ENCODE assay signal across 8 cellular contexts in genomic region chr16:1494129-1494640, GRCh38. TPM values are rescaled to one million over a fixed set of nuclear protein-coding genes. Genes with fewer than 3 reads are reported as not detected.
DNase-seq lines count a peak whose midpoint lies in the region; ATAC-seq and TF ChIP-seq lines count a peak whose summit lies in the region.

No MANE protein-coding gene starts in this region.

- TF ChIP-seq EP300 in sigmoid colon (IDR thresholded peaks at IDR 0.05), result no peak

- peak overlapping the region; percentile 68 for H3K4me3 ChIP-seq in CD8-positive, alpha-beta T cell (ENCODE audit: low read depth, low read length)
- H3K4me3 ChIP-seq in right atrium auricular region (peak overlapping the region; percentile 76 to 80), sigmoid colon (peak overlapping the region; percentile 72 to 84 (median 79))

- H3K4me1 Mint-ChIP-seq in CD8-positive, alpha-beta T cell (ENCODE audit: low read depth), result peaks cover 11% of the 10 kb centered on the region
- peaks cover 10% of the 10 kb centered on the region for H3K4me1 Mint-ChIP-seq in activated T-helper 2 cell treated with anti-CD3 and anti-CD28 coated beads, Interferon-gamma antibody, Interleukin-2, Interleukin-4, amounts not matched to agents 10 μg/mL and 5 μg/mL and 100 μg/mL, durations not matched to agents 14 hours and 24 hours and 36 hours (ENCODE audit: low read depth)

- H3K27me3 Mint-ChIP-seq in CD8-positive, alpha-beta T cell (ENCODE audit: low read depth), result no peaks in the 10 kb centered on the region
- H3K27me3 Mint-ChIP-seq in activated T-helper 2 cell treated with anti-CD3 and anti-CD28 coated beads, Interferon-gamma antibody, Interleukin-2, Interleukin-4, amounts not matched to agents 10 μg/mL and 5 μg/mL and 100 μg/mL, durations not matched to agents 14 hours and 24 hours and 36 hours (ENCODE audit: low read depth), result no peaks in the 10 kb centered on the region

- no peak for TF ChIP-seq CTCF in CD8-positive, alpha-beta T cell (IDR thresholded peaks at IDR 0.05)
- TF ChIP-seq CTCF in right atrium auricular region (IDR thresholded peaks at IDR 0.05), result peak in 1 of 2 donors; percentile 74
- peak in 3 of 4 experiments; percentile 11 to 38 (median 38) for TF ChIP-seq CTCF in sigmoid colon (IDR thresholded peaks at IDR 0.05)

- peak overlapping the region; percentile 27 for H3K27ac Mint-ChIP-seq in CD8-positive, alpha-beta T cell
- no peak overlapping the region for H3K27ac Mint-ChIP-seq in activated T-helper 2 cell treated with anti-CD3 and anti-CD28 coated beads, Interferon-gamma antibody, Interleukin-2, Interleukin-4, amounts not matched to agents 10 μg/mL and 5 μg/mL and 100 μg/mL, durations not matched to agents 14 hours and 24 hours and 36 hours

- H3K4me3 Mint-ChIP-seq in CD8-positive, alpha-beta T cell, result peak overlapping the region; percentile 95
- H3K4me3 Mint-ChIP-seq in activated T-helper 2 cell treated with anti-CD3 and anti-CD28 coated beads, Interferon-gamma antibody, Interleukin-2, Interleukin-4, amounts not matched to agents 10 μg/mL and 5 μg/mL and 100 μg/mL, durations not matched to agents 14 hours and 24 hours and 36 hours (ENCODE audit: low read depth), result peak overlapping the region; percentile 87

- H3K4me1 ChIP-seq in CD8-positive, alpha-beta T cell (ENCODE audit: insufficient read depth, low read length), result peaks cover 16% of the 10 kb centered on the region
- H3K4me1 ChIP-seq in right atrium auricular region (peaks cover 0 to 30% of the 10 kb centered on the region in 2 donors), sigmoid colon (peaks cover 0 to 30% (median 25%) of the 10 kb centered on the region in 4 donors)

- 30 to 50% methylated on average over 25 of the region's 25 CpGs for WGBS in sigmoid colon, 2 donors

- intact Hi-C loops in CD8-positive, alpha-beta T cell (cut with DNase I, micrococcal nuclease), result loop anchor here in 1 of 2 experiments (5.0 to 10.0 kb wide), 2 partner anchors 119 to 773 kb away; partner anchors contain the start of gene RNPS1
- intact Hi-C loops in activated T-helper 2 cell treated with anti-CD3 and anti-CD28 coated beads, Interferon-gamma antibody, Interleukin-2, Interleukin-4, amounts not matched to agents 10 μg/mL and 5 μg/mL and 100 μg/mL, durations not matched to agents 14 hours and 24 hours and 36 hours (cut with micrococcal nuclease), result loop anchor here (5.0 kb wide), 1 partner anchor 48 kb away; no protein-coding TSS in a partner anchor
- intact Hi-C loops in sigmoid colon (cut with DNase I), result loop anchor here (5.0 kb wide), 1 partner anchor 118 kb away; the partner anchor contains the start of genes CRAMP1 and IFT140

- H3K27ac ChIP-seq in CD8-positive, alpha-beta T cell (ENCODE audit: low read depth, low read length), result no peak overlapping the region
- H3K27ac ChIP-seq in right atrium auricular region, result peak overlapping the region; percentile 92 to 95
- H3K27ac ChIP-seq in sigmoid colon, result peak overlapping the region; percentile 87 to 93 (median 88)

- CTCF ChIA-PET in CD8-positive, alpha-beta T cell (lab: Charles Lee), result no interaction called here

- H3K27me3 ChIP-seq in CD8-positive, alpha-beta T cell (ENCODE audit: insufficient read depth, low read length), result no peaks in the 10 kb centered on the region
- no peaks in the 10 kb centered on the region for H3K27me3 ChIP-seq in right atrium auricular region
- no peaks in the 10 kb centered on the region for H3K27me3 ChIP-seq in sigmoid colon

- TF ChIP-seq POLR2A in sigmoid colon (IDR thresholded peaks at IDR 0.05), result no peak

- DNase-seq in CD8-positive, alpha-beta T cell, result no peak
- DNase-seq in HT-29 (ENCODE audit: low spot score) (peak; percentile 65), right atrium auricular region (ENCODE audit: low spot score) (peak; percentile 66), sigmoid colon (peak; percentile 81), NCI-H446 treated with DMSO at 0.1 percent for 48 hours (lab: John Stamatoyannopoulos, UW) (no peak)
- no peak for DNase-seq in activated T-helper 2 cell treated with anti-CD3 and anti-CD28 coated beads, Interferon-gamma antibody, Interleukin-2, Interleukin-4, amounts not matched to agents 10 μg/mL and 5 μg/mL and 100 μg/mL, durations not matched to agents 14 hours and 24 hours and 36 hours (ENCODE audit: low spot score)
- no peak for DNase-seq in activated CD4-positive, CD25-positive, alpha-beta regulatory T cell (lab: John Stamatoyannopoulos, UW)

- peaks cover 5% of the 10 kb centered on the region for H3K36me3 ChIP-seq in CD8-positive, alpha-beta T cell (ENCODE audit: insufficient read depth, low read length)
- H3K36me3 ChIP-seq in right atrium auricular region (peaks cover 35% of the 10 kb centered on the region), sigmoid colon (peaks cover 8 to 45% (median 25%) of the 10 kb centered on the region in 4 donors)

- POLR2A ChIA-PET in CD8-positive, alpha-beta T cell (lab: Charles Lee), result interaction anchor here (1.4 kb wide), 1 partner anchor 18 kb away, joined by 3 read pairs; no protein-coding TSS in a partner anchor

- H3K9me3 Mint-ChIP-seq in CD8-positive, alpha-beta T cell, result no peaks in the 10 kb centered on the region
- H3K9me3 Mint-ChIP-seq in activated T-helper 2 cell treated with anti-CD3 and anti-CD28 coated beads, Interferon-gamma antibody, Interleukin-2, Interleukin-4, amounts not matched to agents 10 μg/mL and 5 μg/mL and 100 μg/mL, durations not matched to agents 14 hours and 24 hours and 36 hours, result no peaks in the 10 kb centered on the region

- H3K36me3 Mint-ChIP-seq in CD8-positive, alpha-beta T cell, result peaks cover 25% of the 10 kb centered on the region
- peaks cover 13% of the 10 kb centered on the region for H3K36me3 Mint-ChIP-seq in activated T-helper 2 cell treated with anti-CD3 and anti-CD28 coated beads, Interferon-gamma antibody, Interleukin-2, Interleukin-4, amounts not matched to agents 10 μg/mL and 5 μg/mL and 100 μg/mL, durations not matched to agents 14 hours and 24 hours and 36 hours (ENCODE audit: low read depth)

- no peak for ATAC-seq in CD8-positive, alpha-beta T cell
- ATAC-seq in GM21515 (IDR thresholded peaks at IDR 0.05; ENCODE audit: unreplicated experiment), result no peak

- no peaks in the 10 kb centered on the region for H3K9me3 ChIP-seq in CD8-positive, alpha-beta T cell (ENCODE audit: low read length)
- no peaks in the 10 kb centered on the region for H3K9me3 ChIP-seq in right atrium auricular region
- no peaks in the 10 kb centered on the region for H3K9me3 ChIP-seq in sigmoid colon

RNA-seq across cellular contexts. Expression of gene TELO2, which starts 1.0 kb away (rescaled TPM):
- total RNA-seq in CD8-positive, alpha-beta T cell, result 10 to 100 TPM; 23.0 to 23.6 TPM
- total RNA-seq in HT-29 (2014; rRNA removed; shearing (Covaris generic)), result 72.4 and 77.3 TPM in 2 replicates
- total RNA-seq in activated T-helper 2 cell treated with anti-CD3 and anti-CD28 coated beads, Interferon-gamma antibody, Interleukin-2, Interleukin-4, amounts not matched to agents 10 μg/mL and 5 μg/mL and 100 μg/mL, durations not matched to agents 14 hours and 24 hours and 36 hours, result 72.6 and 74.8 TPM in 2 replicates
- total RNA-seq in right atrium auricular region, result 10 to 100 TPM; 11.3 to 11.5 TPM
- total RNA-seq in sigmoid colon, result 10 to 100 TPM; 12.5 to 31.3 (median 18.1) TPM
- 10 to 100 TPM; 10.4 to 60.3 (median 12.0) TPM for polyA plus RNA-seq in sigmoid colon

RNA-seq across cellular contexts. Expression of gene PTX4, which starts 5.4 kb away (rescaled TPM):
- total RNA-seq in CD8-positive, alpha-beta T cell, result not detected
- 0.15 TPM in 1 of 2 replicates, not detected in the other for total RNA-seq in HT-29 (2014; rRNA removed; shearing (Covaris generic))
- total RNA-seq in activated T-helper 2 cell treated with anti-CD3 and anti-CD28 coated beads, Interferon-gamma antibody, Interleukin-2, Interleukin-4, amounts not matched to agents 10 μg/mL and 5 μg/mL and 100 μg/mL, durations not matched to agents 14 hours and 24 hours and 36 hours, result not detected in 2 replicates
- total RNA-seq in right atrium auricular region, result under 1 TPM in 1 of 2 donors, not detected in 1; 0.24 TPM
- not detected for total RNA-seq in sigmoid colon
- polyA plus RNA-seq in sigmoid colon, result not detected

RNA-seq across cellular contexts. Expression of gene CLCN7, which starts 19.4 kb away (rescaled TPM):
- total RNA-seq in CD8-positive, alpha-beta T cell, result 10 to 100 TPM; 85.7 to 90.0 TPM
- 121 and 151 TPM in 2 replicates for total RNA-seq in HT-29 (2014; rRNA removed; shearing (Covaris generic))
- 52.2 and 54.3 TPM in 2 replicates for total RNA-seq in activated T-helper 2 cell treated with anti-CD3 and anti-CD28 coated beads, Interferon-gamma antibody, Interleukin-2, Interleukin-4, amounts not matched to agents 10 μg/mL and 5 μg/mL and 100 μg/mL, durations not matched to agents 14 hours and 24 hours and 36 hours
- 10 to 100 TPM; 19.4 to 31.7 TPM for total RNA-seq in right atrium auricular region
- total RNA-seq in sigmoid colon, result 10 to 100 TPM; 31.0 to 78.7 (median 42.2) TPM
- polyA plus RNA-seq in sigmoid colon, result 10 to 100 TPM in 1 of 3 donors, 1 to 10 TPM in 2; 4.2 to 55.4 (median 5.5) TPM

RNA-seq across cellular contexts. Expression of gene TMEM204, which starts 39.3 kb away (rescaled TPM):
- 1 to 10 TPM; 6.8 to 7.3 TPM for total RNA-seq in CD8-positive, alpha-beta T cell
- 0.61 and 0.78 TPM in 2 replicates for total RNA-seq in HT-29 (2014; rRNA removed; shearing (Covaris generic))
- total RNA-seq in activated T-helper 2 cell treated with anti-CD3 and anti-CD28 coated beads, Interferon-gamma antibody, Interleukin-2, Interleukin-4, amounts not matched to agents 10 μg/mL and 5 μg/mL and 100 μg/mL, durations not matched to agents 14 hours and 24 hours and 36 hours, result 17.2 and 17.8 TPM in 2 replicates
- total RNA-seq in right atrium auricular region (10 to 100 TPM; 35.1 to 42.2 TPM), sigmoid colon (10 to 100 TPM; 38.0 to 46.0 (median 42.3) TPM)
- 10 to 100 TPM in 2 of 3 donors, 1 to 10 TPM in 1; 2.5 to 16.2 (median 15.7) TPM for polyA plus RNA-seq in sigmoid colon

RNA-seq across cellular contexts. Expression of gene CCDC154, which starts 49.8 kb away (rescaled TPM):
- 1 to 10 TPM; 2.2 to 2.4 TPM for total RNA-seq in CD8-positive, alpha-beta T cell
- total RNA-seq in HT-29 (2014; rRNA removed; shearing (Covaris generic)), result not detected in 2 replicates
- total RNA-seq in activated T-helper 2 cell treated with anti-CD3 and anti-CD28 coated beads, Interferon-gamma antibody, Interleukin-2, Interleukin-4, amounts not matched to agents 10 μg/mL and 5 μg/mL and 100 μg/mL, durations not matched to agents 14 hours and 24 hours and 36 hours, result 0.80 and 1.2 TPM in 2 replicates
- total RNA-seq in right atrium auricular region, result not detected
- total RNA-seq in sigmoid colon, result under 1 TPM in 1 of 4 donors, not detected in 3; 0.55 TPM
- polyA plus RNA-seq in sigmoid colon, result 1 to 10 TPM in 1 of 3 donors, not detected in 2; 1.4 TPM

Comparison
In these comparisons a context has a peak if more than half of its experiments do, and no peak if none do; other contexts are left out.
1. DNase-seq: peak in HT-29 (single experiment), right atrium auricular region (single experiment) and sigmoid colon (single experiment); none in CD8-positive, alpha-beta T cell (0 of 7), activated T-helper 2 cell treated with anti-CD3 and anti-CD28 coated beads, Interferon-gamma antibody, Interleukin-2, Interleukin-4, amounts not matched to agents 10 μg/mL and 5 μg/mL and 100 μg/mL, durations not matched to agents 14 hours and 24 hours and 36 hours (single experiment), NCI-H446 treated with DMSO at 0.1 percent for 48 hours (single experiment) and activated CD4-positive, CD25-positive, alpha-beta regulatory T cell (0 of 4).
2. Peak in every context shown above with its lines, with median percentiles within 50 percentile points of each other: H3K4me3 ChIP-seq.